ENCODE assay signal across 8 cellular contexts in the genomic region with DNA sequence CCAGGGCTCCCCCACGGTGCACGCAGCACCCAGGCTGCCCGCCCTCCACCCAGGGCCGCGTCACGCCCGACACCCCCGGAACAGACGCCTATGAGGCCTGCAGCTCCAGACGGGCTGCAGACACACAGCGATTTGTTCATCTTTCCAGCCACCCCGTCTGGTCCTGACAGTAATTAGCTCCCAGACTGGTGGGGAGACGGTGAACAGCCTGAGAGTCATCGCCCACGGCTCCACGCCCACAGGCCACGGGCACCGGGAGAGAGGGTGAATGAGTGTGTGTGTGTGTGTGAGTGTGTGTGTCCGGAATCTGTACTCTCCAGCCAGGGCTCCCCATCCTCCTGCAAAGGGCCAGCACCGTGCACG. TPM values are rescaled to one million over a fixed set of nuclear protein-coding genes. Genes with fewer than 3 reads are reported as not detected.
DNase-seq lines count a peak whose midpoint lies in the region; ATAC-seq and TF ChIP-seq lines count a peak whose summit lies in the region.

No MANE protein-coding gene starts in this region.

- peak overlapping the region; percentile 79 for H3K4me3 Mint-ChIP-seq in activated naive CD8-positive, alpha-beta T cell treated with anti-CD3 and anti-CD28 coated beads, Interleukin-2, amount 10 ng/mL, durations not matched to agents 7 days and 5 days
- H3K4me3 Mint-ChIP-seq in type B pancreatic cell: peak overlapping the region; percentile 81

- no peaks in the 10 kb centered on the region for H3K9me3 Mint-ChIP-seq in activated naive CD8-positive, alpha-beta T cell treated with anti-CD3 and anti-CD28 coated beads, Interleukin-2, amount 10 ng/mL, durations not matched to agents 7 days and 5 days
- no peaks in the 10 kb centered on the region for H3K9me3 Mint-ChIP-seq in type B pancreatic cell

- intact Hi-C loops in Right ventricle myocardium inferior (cut with DNase I) (loop anchor here (2.0 kb wide), 1 partner anchor 17 kb away; the partner anchor contains the start of gene GADD45B), cardiac septum (cut with DNase I) (loop anchor here (2.0 kb wide), 1 partner anchor 17 kb away; the partner anchor contains the start of gene GADD45B)

- no peaks in the 10 kb centered on the region for H3K36me3 Mint-ChIP-seq in activated naive CD8-positive, alpha-beta T cell treated with anti-CD3 and anti-CD28 coated beads, Interleukin-2, amount 10 ng/mL, durations not matched to agents 7 days and 5 days
- no peaks in the 10 kb centered on the region for H3K36me3 Mint-ChIP-seq in type B pancreatic cell

- peaks cover 20% of the 10 kb centered on the region for H3K4me1 Mint-ChIP-seq in activated naive CD8-positive, alpha-beta T cell treated with anti-CD3 and anti-CD28 coated beads, Interleukin-2, amount 10 ng/mL, durations not matched to agents 7 days and 5 days
- H3K4me1 Mint-ChIP-seq in type B pancreatic cell (ENCODE audit: unreplicated experiment): peaks cover 13% of the 10 kb centered on the region

- POLR2A ChIA-PET in activated naive CD8-positive, alpha-beta T cell treated with anti-CD3 and anti-CD28 coated beads, Interleukin-2, amount 10 ng/mL, durations not matched to agents 7 days and 5 days (lab: Charles Lee): interaction anchor here (7.2 kb wide), 1 partner anchor 17 kb away, joined by 63 read pairs; the partner anchor contains the start of gene GADD45B

- DNase-seq in Right ventricle myocardium inferior (ENCODE audit: missing footprints) (peak; percentile 63), cardiac septum (ENCODE audit: low spot score) (no peak), islet precursor cell (peak; percentile 92), type B pancreatic cell (ENCODE audit: extremely low spot score, unreplicated experiment) (no peak), NCI-H1092 treated with DMSO at 0.1 percent for 48 hours (lab: John Stamatoyannopoulos, UW) (no peak), GM19240 (ENCODE audit: insufficient read length, low spot score) (no peak), HUDEP-2 (lab: John Stamatoyannopoulos, UW; ENCODE audit: unreplicated experiment in 76 of 76) (no peak)
- no peak for DNase-seq in activated naive CD8-positive, alpha-beta T cell treated with anti-CD3 and anti-CD28 coated beads, Interleukin-2, amount 10 ng/mL, durations not matched to agents 7 days and 5 days

- TF ChIP-seq CTCF in type B pancreatic cell (conservative IDR thresholded peaks at IDR 0.05): no peak

- peak overlapping the region; percentile 54 for H3K27ac Mint-ChIP-seq in activated naive CD8-positive, alpha-beta T cell treated with anti-CD3 and anti-CD28 coated beads, Interleukin-2, amount 10 ng/mL, durations not matched to agents 7 days and 5 days
- H3K27ac Mint-ChIP-seq in type B pancreatic cell: no peak overlapping the region

- no peak for ATAC-seq in Right ventricle myocardium inferior
- no peak for ATAC-seq in activated naive CD8-positive, alpha-beta T cell treated with anti-CD3 and anti-CD28 coated beads, Interleukin-2, amount 10 ng/mL, durations not matched to agents 7 days and 5 days (ENCODE audit: low read depth)

- H3K27me3 Mint-ChIP-seq in activated naive CD8-positive, alpha-beta T cell treated with anti-CD3 and anti-CD28 coated beads, Interleukin-2, amount 10 ng/mL, durations not matched to agents 7 days and 5 days: peaks cover 37% of the 10 kb centered on the region
- peaks cover 13% of the 10 kb centered on the region for H3K27me3 Mint-ChIP-seq in type B pancreatic cell

RNA-seq across cellular contexts. Expression of gene GADD45B, which starts 18.1 kb away (rescaled TPM):
- total RNA-seq in Right ventricle myocardium inferior (39.8 TPM), cardiac septum (54.4 TPM), type B pancreatic cell (ENCODE audit: low replicate concordance) (31.1 and 67.3 TPM in 2 replicates)
- 10 to 100 TPM; 83.1 to 85.4 TPM for total RNA-seq in activated naive CD8-positive, alpha-beta T cell treated with anti-CD3 and anti-CD28 coated beads, Interleukin-2, amount 10 ng/mL, durations not matched to agents 7 days and 5 days

RNA-seq across cellular contexts. Expression of gene LMNB2, which starts 37.3 kb away (rescaled TPM):
- total RNA-seq in Right ventricle myocardium inferior (19.2 TPM), cardiac septum (13.2 TPM), type B pancreatic cell (ENCODE audit: low replicate concordance) (63.6 and 116 TPM in 2 replicates)
- 10 to 100 TPM; 74.9 to 83.3 TPM for total RNA-seq in activated naive CD8-positive, alpha-beta T cell treated with anti-CD3 and anti-CD28 coated beads, Interleukin-2, amount 10 ng/mL, durations not matched to agents 7 days and 5 days

Comparison
In these comparisons a context has a peak if more than half of its experiments do, and no peak if none do; other contexts are left out.
1. DNase-seq: peak in Right ventricle myocardium inferior (single experiment) and islet precursor cell (single experiment); none in cardiac septum (single experiment), activated naive CD8-positive, alpha-beta T cell treated with anti-CD3 and anti-CD28 coated beads, Interleukin-2, amount 10 ng/mL, durations not matched to agents 7 days and 5 days (single experiment), type B pancreatic cell (single experiment), NCI-H1092 treated with DMSO at 0.1 percent for 48 hours (single experiment), GM19240 (single experiment) and HUDEP-2 (0 of 76).